Comparison of ENCODE assay signal across 8 cellular contexts in genomic region chr19:45999653-46000121, GRCh38. TPM values are rescaled to one million over a fixed set of nuclear protein-coding genes. Genes with fewer than 3 reads are reported as not detected.
DNase-seq lines count a peak whose midpoint lies in the region; ATAC-seq, FAIRE-seq and TF ChIP-seq lines count a peak whose summit lies in the region.

No MANE protein-coding gene starts in this region.

- no peak for FAIRE-seq in GM12891 (lab: Jason Lieb, UNC)
- no peak for FAIRE-seq in kidney (lab: Jason Lieb, UNC)

- peak; percentile 47 for DNase-seq in AG20443 (ENCODE audit: low spot score)
- DNase-seq in GM12891 (ENCODE audit: insufficient read length, low spot score), result no peak
- DNase-seq in activated naive CD8-positive, alpha-beta T cell treated with anti-CD3 and anti-CD28 coated beads for 36 hours, result no peak
- peak; percentile 22 for DNase-seq in iris pigment epithelial cell (ENCODE audit: low read depth)
- no peak for DNase-seq in kidney

- H3K36me3 ChIP-seq in kidney (ENCODE audit: control insufficient read depth in 1 of 2, insufficient read depth in 2 of 2, low read length in 2 of 2), result peaks cover 0 to 3% of the 10 kb centered on the region in 2 donors

- intact Hi-C loops in kidney (cut with DNase I), result no loop called here

- no peak for ATAC-seq in HG03025 (IDR thresholded peaks at IDR 0.05; ENCODE audit: low FRiP score, unreplicated experiment)
- ATAC-seq in HG03565 (IDR thresholded peaks at IDR 0.05; ENCODE audit: unreplicated experiment), result no peak
- no peak for ATAC-seq in HG03175 (IDR thresholded peaks at IDR 0.05; ENCODE audit: unreplicated experiment)

- peaks cover 3% of the 10 kb centered on the region for H3K27me3 Mint-ChIP-seq in activated naive CD8-positive, alpha-beta T cell treated with anti-CD3 and anti-CD28 coated beads for 36 hours

- H3K36me3 Mint-ChIP-seq in activated naive CD8-positive, alpha-beta T cell treated with anti-CD3 and anti-CD28 coated beads for 36 hours, result peaks cover 11% of the 10 kb centered on the region

- no peak overlapping the region for H3K27ac ChIP-seq in kidney (ENCODE audit: low read depth in 2 of 2, low read length in 2 of 2)

- H3K4me1 ChIP-seq in kidney (ENCODE audit: control insufficient read depth in 1 of 2, insufficient read depth in 1 of 2, low read depth in 1 of 2, low read length in 2 of 2), result peaks cover 0 to 10% of the 10 kb centered on the region in 2 donors

- no peak overlapping the region for H3K4me3 ChIP-seq in kidney (ENCODE audit: low read length in 2 of 2)

- TF ChIP-seq POLR2A in GM12891 (IDR thresholded peaks at IDR 0.05; ENCODE audit: low read depth, low read length), result no peak

- H3K4me3 Mint-ChIP-seq in activated naive CD8-positive, alpha-beta T cell treated with anti-CD3 and anti-CD28 coated beads for 36 hours, result peak overlapping the region; percentile 27

- H3K27ac Mint-ChIP-seq in activated naive CD8-positive, alpha-beta T cell treated with anti-CD3 and anti-CD28 coated beads for 36 hours, result no peak overlapping the region

- H3K9me3 Mint-ChIP-seq in activated naive CD8-positive, alpha-beta T cell treated with anti-CD3 and anti-CD28 coated beads for 36 hours, result no peaks in the 10 kb centered on the region

- no peaks in the 10 kb centered on the region for H3K9me3 ChIP-seq in kidney (ENCODE audit: control insufficient read depth in 1 of 2, low read length in 2 of 2)

- H3K9ac ChIP-seq in kidney (ENCODE audit: low read length in 2 of 2), result no peak overlapping the region

- no peak for TF ChIP-seq CTCF in kidney (IDR thresholded peaks at IDR 0.05; ENCODE audit: borderline replicate concordance, extremely low read depth, insufficient read depth)

- H3K4me1 Mint-ChIP-seq in activated naive CD8-positive, alpha-beta T cell treated with anti-CD3 and anti-CD28 coated beads for 36 hours, result peaks cover 35% of the 10 kb centered on the region

TF ChIP-seq in GM12891, 5 proteins besides CTCF, POLR2A, EP300 and RAD21:
- TF ChIP-seq PAX5 (IDR thresholded peaks at IDR 0.05; ENCODE audit: insufficient read depth, low read length, severe bottlenecking), result no peak
- peak; percentile 71 for TF ChIP-seq SPI1 (IDR thresholded peaks at IDR 0.05; ENCODE audit: low read depth, low read length)

RNA-seq across cellular contexts. Expression of gene CCDC61, which starts 4.4 kb away (rescaled TPM):
- polyA plus RNA-seq in GM12891 (2012; ENCODE audit: low read depth, missing spikeins), result 11.4 TPM
- total RNA-seq in activated naive CD8-positive, alpha-beta T cell treated with anti-CD3 and anti-CD28 coated beads for 36 hours, result 10 to 100 TPM; 17.8 to 18.4 TPM
- total RNA-seq in kidney, result 22.2 TPM
- polyA plus RNA-seq in kidney (ENCODE audit: insufficient read depth, low read depth, low replicate concordance), result 17.8 TPM

RNA-seq across cellular contexts. Expression of gene PGLYRP1, which starts 23.2 kb away (rescaled TPM):
- polyA plus RNA-seq in GM12891 (2012; ENCODE audit: low read depth, missing spikeins), result not detected
- total RNA-seq in activated naive CD8-positive, alpha-beta T cell treated with anti-CD3 and anti-CD28 coated beads for 36 hours, result not detected
- not detected for total RNA-seq in kidney
- polyA plus RNA-seq in kidney (ENCODE audit: insufficient read depth, low read depth, low replicate concordance), result not detected

RNA-seq across cellular contexts. Expression of gene NOVA2, which starts 26.0 kb away (rescaled TPM):
- 0.01 TPM for polyA plus RNA-seq in GM12891 (2012; ENCODE audit: low read depth, missing spikeins)
- total RNA-seq in activated naive CD8-positive, alpha-beta T cell treated with anti-CD3 and anti-CD28 coated beads for 36 hours, result not detected
- 8.5 TPM for total RNA-seq in kidney
- 0.95 TPM for polyA plus RNA-seq in kidney (ENCODE audit: insufficient read depth, low read depth, low replicate concordance)

RNA-seq across cellular contexts. Expression of gene IGFL4, which starts 41.1 kb away (rescaled TPM):
- not detected for polyA plus RNA-seq in GM12891 (2012; ENCODE audit: low read depth, missing spikeins)
- total RNA-seq in activated naive CD8-positive, alpha-beta T cell treated with anti-CD3 and anti-CD28 coated beads for 36 hours, result not detected
- not detected for total RNA-seq in kidney
- polyA plus RNA-seq in kidney (ENCODE audit: insufficient read depth, low read depth, low replicate concordance), result not detected

Comparison
In these comparisons a context has a peak if more than half of its experiments do, and no peak if none do; other contexts are left out.
1. DNase-seq: peak in AG20443 (single experiment) and iris pigment epithelial cell (single experiment); none in GM12891 (single experiment), activated naive CD8-positive, alpha-beta T cell treated with anti-CD3 and anti-CD28 coated beads for 36 hours (single experiment) and kidney (single experiment).